13 cellular contexts compared by ENCODE assay signal in the genomic region with DNA sequence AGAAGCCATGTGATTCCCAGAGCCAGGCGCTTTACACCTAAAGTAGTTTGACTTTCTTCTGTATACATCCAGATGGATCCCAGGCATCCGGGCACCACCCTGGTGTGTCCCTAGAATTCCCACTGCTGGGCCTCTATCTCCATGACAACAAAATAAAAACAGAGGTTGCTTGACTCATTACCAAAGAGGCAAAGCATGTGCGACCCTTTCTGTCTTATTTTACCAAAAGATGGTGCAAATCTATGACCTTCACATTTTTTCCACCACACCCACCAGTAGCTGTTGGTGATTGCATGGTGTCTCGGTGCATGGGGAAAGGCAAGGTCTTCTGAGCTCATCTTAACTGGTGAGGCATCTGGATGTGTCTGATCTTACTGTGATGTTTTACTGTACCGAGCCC. TPM values are rescaled to one million over a fixed set of nuclear protein-coding genes. Genes with fewer than 3 reads are reported as not detected.
DNase-seq lines count a peak whose midpoint lies in the region; ATAC-seq and TF ChIP-seq lines count a peak whose summit lies in the region.
"Had no signal": no experiment of that assay in that cellular context is flagged by ENCODE, and none has a peak within 500 bp of the region (broad histone marks: within the 10 kb centered on the region; RNA-seq: fewer than 3 reads in every experiment).

No MANE protein-coding gene starts in this region.

- peak; percentile 4 for DNase-seq in stimulated activated CD4-positive, alpha-beta T cell treated with anti-CD3 and anti-CD28 coated beads, Interleukin-15, amount 100 ng/mL, for 24 hours
- no peak for DNase-seq in stimulated activated CD4-positive, alpha-beta T cell treated with anti-CD3 and anti-CD28 coated beads, Interleukin-4, amount 100 ng/mL, for 1 hour
- peak; percentile 35 for DNase-seq in activated naive CD8-positive, alpha-beta T cell treated with anti-CD3 and anti-CD28 coated beads, Interleukin-2, amount 50 U/mL, for 24 hours
- DNase-seq in heart left ventricle = no peak
- no peak for DNase-seq in spleen
- DNase-seq: foreskin melanocyte, NCI-H146, nucleus accumbens had no signal

- peaks cover 30% of the 10 kb centered on the region for H3K4me1 Mint-ChIP-seq in activated naive CD8-positive, alpha-beta T cell treated with anti-CD3 and anti-CD28 coated beads, Interleukin-2, amount 50 U/mL, for 24 hours
- peaks cover 22% of the 10 kb centered on the region for H3K4me1 Mint-ChIP-seq in stimulated activated naive CD8-positive, alpha-beta T cell treated with anti-CD3 and anti-CD28 coated beads, Interleukin-15, Interleukin-2, amounts not matched to agents 100 ng/mL and 50 ng/mL, for 24 hours (ENCODE audit: low read depth)
- H3K4me1 Mint-ChIP-seq: stimulated activated memory B cell treated with anti-CD40 and anti-IgM and Interleukin-4, amounts not matched to agents 10 μg/mL and 1 μg/mL and 100 μg/mL, for 72 hours had no signal

- intact Hi-C loops in heart left ventricle (cut with DNase I) = no loop called here
- intact Hi-C loops in spleen (cut with DNase I; ENCODE audit: low total_unique reads) = no loop called here

- peaks cover 36% of the 10 kb centered on the region for H3K36me3 Mint-ChIP-seq in activated naive CD8-positive, alpha-beta T cell treated with anti-CD3 and anti-CD28 coated beads, Interleukin-2, amount 50 U/mL, for 24 hours (ENCODE audit: low read depth)
- H3K36me3 Mint-ChIP-seq in stimulated activated naive CD8-positive, alpha-beta T cell treated with anti-CD3 and anti-CD28 coated beads, Interleukin-15, Interleukin-2, amounts not matched to agents 100 ng/mL and 50 ng/mL, for 24 hours (ENCODE audit: low read depth) = peaks cover 69% of the 10 kb centered on the region

- H3K9me3 ChIP-seq in heart left ventricle = no peaks in the 10 kb centered on the region
- H3K9me3 ChIP-seq in spleen = no peaks in the 10 kb centered on the region

- peaks cover 0 to 88% (median 52%) of the 10 kb centered on the region in 9 donors for H3K36me3 ChIP-seq in heart left ventricle
- peaks cover 0 to 99% (median 29%) of the 10 kb centered on the region in 6 donors for H3K36me3 ChIP-seq in spleen

- H3K4me3 Mint-ChIP-seq in activated naive CD8-positive, alpha-beta T cell treated with anti-CD3 and anti-CD28 coated beads, Interleukin-2, amount 50 U/mL, for 24 hours = no peak overlapping the region
- H3K4me3 Mint-ChIP-seq in stimulated activated naive CD8-positive, alpha-beta T cell treated with anti-CD3 and anti-CD28 coated beads, Interleukin-15, Interleukin-2, amounts not matched to agents 100 ng/mL and 50 ng/mL, for 24 hours = no peak overlapping the region
- H3K4me3 Mint-ChIP-seq: stimulated activated memory B cell treated with anti-CD40 and anti-IgM and Interleukin-4, amounts not matched to agents 10 μg/mL and 1 μg/mL and 100 μg/mL, for 72 hours had no signal

- peak; percentile 91 for ATAC-seq in activated naive CD8-positive, alpha-beta T cell treated with anti-CD3 and anti-CD28 coated beads, Interleukin-2, amount 50 U/mL, for 24 hours
- ATAC-seq in heart left ventricle (peak in 3 of 4 donors; percentile 47 to 65 (median 64)), esophagus mucosa (no peak), GM21723 (IDR thresholded peaks at IDR 0.05; ENCODE audit: unreplicated experiment) (no peak)
- ATAC-seq: stimulated activated memory B cell treated with anti-CD40 and anti-IgM and Interleukin-4, amounts not matched to agents 10 μg/mL and 1 μg/mL and 100 μg/mL, for 72 hours had no signal

- 54 to 69% (median 58%) methylated on average over 5 of the region's 5 CpGs for WGBS in heart left ventricle, 4 donors
- 75 to 89% (median 80%) methylated on average over 5 of the region's 5 CpGs for WGBS in spleen, 5 donors

- H3K4me3 ChIP-seq in heart left ventricle = no peak overlapping the region
- H3K4me3 ChIP-seq in spleen = no peak overlapping the region

- TF ChIP-seq POLR2A in heart left ventricle (IDR thresholded peaks at IDR 0.05) (no peak), spleen (IDR thresholded peaks at IDR 0.05) (no peak)

- H3K27ac ChIP-seq in heart left ventricle = no peak overlapping the region
- H3K27ac ChIP-seq in spleen = peak overlapping the region in 1 of 8 donors; percentile 7
- H3K27ac ChIP-seq: C4-2B had no signal

- TF ChIP-seq CTCF in heart left ventricle (IDR thresholded peaks at IDR 0.05) (no peak), spleen (IDR thresholded peaks at IDR 0.05 in 8 of 11, conservative IDR thresholded peaks at IDR 0.05 in 3 of 11) (no peak)

- peaks cover 0 to 15% (median 5%) of the 10 kb centered on the region in 12 donors for H3K4me1 ChIP-seq in heart left ventricle
- peaks cover 0 to 12% (median 5%) of the 10 kb centered on the region in 6 donors for H3K4me1 ChIP-seq in spleen

- H3K27me3 ChIP-seq in heart left ventricle (no peaks in the 10 kb centered on the region), spleen (replicated peaks in 1 of 7) (no peaks in the 10 kb centered on the region)

- H3K9me3 Mint-ChIP-seq in activated naive CD8-positive, alpha-beta T cell treated with anti-CD3 and anti-CD28 coated beads, Interleukin-2, amount 50 U/mL, for 24 hours = no peaks in the 10 kb centered on the region
- H3K9me3 Mint-ChIP-seq in stimulated activated naive CD8-positive, alpha-beta T cell treated with anti-CD3 and anti-CD28 coated beads, Interleukin-15, Interleukin-2, amounts not matched to agents 100 ng/mL and 50 ng/mL, for 24 hours = no peaks in the 10 kb centered on the region
- H3K9me3 Mint-ChIP-seq: stimulated activated memory B cell treated with anti-CD40 and anti-IgM and Interleukin-4, amounts not matched to agents 10 μg/mL and 1 μg/mL and 100 μg/mL, for 72 hours had no signal

- peak overlapping the region; percentile 48 for H3K27ac Mint-ChIP-seq in activated naive CD8-positive, alpha-beta T cell treated with anti-CD3 and anti-CD28 coated beads, Interleukin-2, amount 50 U/mL, for 24 hours
- H3K27ac Mint-ChIP-seq in stimulated activated naive CD8-positive, alpha-beta T cell treated with anti-CD3 and anti-CD28 coated beads, Interleukin-15, Interleukin-2, amounts not matched to agents 100 ng/mL and 50 ng/mL, for 24 hours = peak overlapping the region; percentile 80
- H3K27ac Mint-ChIP-seq: stimulated activated memory B cell treated with anti-CD40 and anti-IgM and Interleukin-4, amounts not matched to agents 10 μg/mL and 1 μg/mL and 100 μg/mL, for 72 hours had no signal

- no peaks in the 10 kb centered on the region for H3K27me3 Mint-ChIP-seq in activated naive CD8-positive, alpha-beta T cell treated with anti-CD3 and anti-CD28 coated beads, Interleukin-2, amount 50 U/mL, for 24 hours
- H3K27me3 Mint-ChIP-seq in stimulated activated naive CD8-positive, alpha-beta T cell treated with anti-CD3 and anti-CD28 coated beads, Interleukin-15, Interleukin-2, amounts not matched to agents 100 ng/mL and 50 ng/mL, for 24 hours = no peaks in the 10 kb centered on the region
- H3K27me3 Mint-ChIP-seq: stimulated activated memory B cell treated with anti-CD40 and anti-IgM and Interleukin-4, amounts not matched to agents 10 μg/mL and 1 μg/mL and 100 μg/mL, for 72 hours had no signal

RNA-seq across cellular contexts. Expression of a gene that starts 27.5 kb away (rescaled TPM):
- total RNA-seq in heart left ventricle = 10 to 100 TPM; 30.7 to 76.1 (median 63.8) TPM
- polyA plus RNA-seq in heart left ventricle = 10 to 100 TPM; 25.7 to 32.2 TPM
- total RNA-seq in esophagus mucosa = 32.4 TPM
- total RNA-seq in spleen = 10 to 100 TPM; 22.3 to 32.5 (median 25.7) TPM
- 10 to 100 TPM; 11.2 to 20.7 (median 13.8) TPM for polyA plus RNA-seq in spleen

RNA-seq across cellular contexts. Expression of a gene that starts 52.0 kb away (rescaled TPM):
- total RNA-seq in heart left ventricle = 1 to 10 TPM; 5.4 to 9.7 (median 7.6) TPM
- 1 to 10 TPM; 3.0 to 6.4 TPM for polyA plus RNA-seq in heart left ventricle
- 24.7 TPM for total RNA-seq in esophagus mucosa
- total RNA-seq in spleen = 10 to 100 TPM; 14.9 to 22.6 (median 21.0) TPM
- 1 to 10 TPM; 4.2 to 6.4 (median 4.8) TPM for polyA plus RNA-seq in spleen

Comparison
In these comparisons a context has a peak if more than half of its experiments do, and no peak if none do; other contexts are left out.
1. DNase-seq: peak in stimulated activated CD4-positive, alpha-beta T cell treated with anti-CD3 and anti-CD28 coated beads, Interleukin-15, amount 100 ng/mL, for 24 hours (single experiment) and activated naive CD8-positive, alpha-beta T cell treated with anti-CD3 and anti-CD28 coated beads, Interleukin-2, amount 50 U/mL, for 24 hours (single experiment); none in stimulated activated CD4-positive, alpha-beta T cell treated with anti-CD3 and anti-CD28 coated beads, Interleukin-4, amount 100 ng/mL, for 1 hour (single experiment), heart left ventricle (0 of 5) and spleen (single experiment).
2. ATAC-seq: peak in activated naive CD8-positive, alpha-beta T cell treated with anti-CD3 and anti-CD28 coated beads, Interleukin-2, amount 50 U/mL, for 24 hours (single experiment) and heart left ventricle (3 of 4); none in esophagus mucosa (single experiment) and GM21723 (single experiment).